In the genomic region with DNA sequence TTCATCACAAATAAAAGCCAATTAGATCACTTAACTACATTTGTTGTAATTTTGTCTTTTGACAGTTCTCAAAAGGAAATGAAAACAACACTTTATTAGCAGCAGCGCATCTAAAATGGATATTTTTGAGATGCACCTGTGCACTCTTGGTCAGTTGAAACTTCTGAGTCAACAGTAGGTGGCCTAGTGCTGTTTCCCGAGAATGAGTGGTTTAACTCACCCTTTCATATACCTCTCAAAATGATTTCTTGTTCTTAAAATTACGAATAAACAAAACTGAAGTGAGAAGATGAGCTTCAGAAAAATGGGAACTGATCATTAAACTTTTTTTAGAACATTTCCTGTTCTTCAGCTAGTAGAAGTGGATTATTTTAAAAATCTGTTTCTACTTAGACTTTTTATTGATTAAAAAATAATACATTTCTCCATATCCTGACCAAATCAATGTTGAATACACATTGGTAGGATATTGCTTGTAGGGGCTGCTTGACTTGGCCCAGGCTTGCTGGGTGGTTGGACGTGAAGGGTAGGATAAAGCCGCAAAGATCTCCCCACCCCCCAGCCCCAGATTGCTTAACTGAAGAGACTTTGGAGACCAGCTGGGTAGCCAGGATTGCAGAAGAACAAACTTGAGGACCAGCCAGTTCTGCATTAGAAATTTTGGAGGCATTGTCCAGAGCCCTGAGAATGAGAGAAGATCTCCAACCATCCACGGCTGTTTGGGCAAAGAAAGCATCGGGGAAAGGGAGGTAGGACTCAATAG, we compare ENCODE assay signal across 9 cellular contexts. TPM values are rescaled to one million over a fixed set of nuclear protein-coding genes. Genes with fewer than 3 reads are reported as not detected.
DNase-seq lines count a peak whose midpoint lies in the region; ATAC-seq and FAIRE-seq lines count a peak whose summit lies in the region.
"Had no signal": no experiment of that assay in that cellular context is flagged by ENCODE, and none has a peak within 500 bp of the region (broad histone marks: within the 10 kb centered on the region; RNA-seq: fewer than 3 reads in every experiment).

No MANE protein-coding gene starts in this region.

- peak overlapping the region; percentile 11 to 46 for H3K27ac ChIP-seq in small intestine (ENCODE audit: low read depth in 1 of 2, low read length in 1 of 2)

- H3K4me3 ChIP-seq in small intestine (ENCODE audit: low read depth in 1 of 2, low read length in 2 of 2) = no peak overlapping the region
- H3K4me3 ChIP-seq: thoracic aorta had no signal

- H3K9me3 ChIP-seq in small intestine (ENCODE audit: control insufficient read depth, low read depth) = no peaks in the 10 kb centered on the region
- H3K9me3 ChIP-seq: thoracic aorta had no signal

- FAIRE-seq in small intestine (lab: Jason Lieb, UNC) = no peak

- 82 to 89% (median 89%) methylated on average over 7 of the region's 7 CpGs for whole genome bisulfite sequencing in small intestine, 3 donors

- ATAC-seq in GM18873 (IDR thresholded peaks at IDR 0.05; ENCODE audit: low FRiP score, unreplicated experiment) (peak; percentile 74), HG02571 (IDR thresholded peaks at IDR 0.05; ENCODE audit: unreplicated experiment) (peak; percentile 73), HG03521 (IDR thresholded peaks at IDR 0.05; ENCODE audit: unreplicated experiment) (peak; percentile 73)

- no peak for DNase-seq in small intestine
- no peak for DNase-seq in midbrain (lab: John Stamatoyannopoulos, UW)
- DNase-seq in COR-L47 (lab: John Stamatoyannopoulos, UW) = no peak
- DNase-seq in KG1 (lab: John Stamatoyannopoulos, UW) = no peak
- DNase-seq: NCI-H1694 had no signal

- H3K4me1 ChIP-seq in small intestine (ENCODE audit: control insufficient read depth in 2 of 2, insufficient read depth in 1 of 2, low read depth in 1 of 2, low read length in 1 of 2) = no peaks in the 10 kb centered on the region

- H3K27me3 ChIP-seq in small intestine (ENCODE audit: control insufficient read depth in 2 of 2, insufficient read depth in 2 of 2, low read length in 2 of 2) = no peaks in the 10 kb centered on the region

- no peaks in the 10 kb centered on the region for H3K36me3 ChIP-seq in small intestine (ENCODE audit: control insufficient read depth in 2 of 2, insufficient read depth in 2 of 2, low read length in 2 of 2)
- H3K36me3 ChIP-seq: thoracic aorta had no signal

RNA-seq across cellular contexts. Expression of a gene that starts 22.3 kb away (rescaled TPM):
- polyA plus RNA-seq in small intestine = 10 to 100 TPM in 1 of 3 donors, 1 to 10 TPM in 2; 5.8 to 14.9 (median 6.2) TPM
